11 cellular contexts compared by ENCODE assay signal in the genomic region with DNA sequence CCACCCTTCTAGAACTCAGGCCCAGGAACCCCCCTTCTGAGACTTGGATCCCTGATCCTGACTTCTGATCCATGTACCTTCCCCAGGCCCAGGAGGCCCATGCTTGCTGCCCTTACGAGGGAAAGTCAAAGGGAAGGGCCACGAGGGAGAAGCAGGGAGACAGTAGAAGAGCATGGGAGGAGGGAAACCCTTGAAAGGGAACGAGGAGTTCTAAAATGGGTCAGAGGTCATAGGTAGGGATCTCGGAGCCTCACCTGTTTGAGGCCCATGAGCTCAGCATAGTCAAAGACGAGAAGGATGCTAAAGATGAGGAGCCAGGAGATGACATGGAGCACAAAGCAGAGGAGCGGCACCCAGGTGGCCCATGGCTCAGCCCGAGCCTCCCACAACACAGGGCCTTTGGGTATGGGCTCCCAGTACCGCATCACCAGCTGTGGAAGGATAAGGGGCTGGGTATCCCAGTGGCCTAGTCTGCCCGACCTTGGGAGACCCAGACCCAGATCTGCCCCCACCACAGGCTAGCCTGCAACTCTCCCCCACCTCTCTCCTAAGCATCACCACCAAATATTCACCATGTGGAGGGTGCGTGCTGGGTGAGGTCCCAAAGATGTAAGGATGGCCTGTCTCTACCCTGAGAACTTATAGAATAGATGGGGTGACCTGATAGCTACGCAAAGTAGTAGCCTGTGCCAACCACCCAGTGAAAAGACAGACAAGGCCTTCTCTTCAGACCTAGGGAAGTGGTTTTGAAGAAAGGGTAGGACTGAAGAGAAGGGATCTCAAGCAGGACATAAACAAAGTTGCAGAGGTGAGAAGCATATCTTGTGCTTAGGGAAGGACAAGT. TPM values are rescaled to one million over a fixed set of nuclear protein-coding genes. Genes with fewer than 3 reads are reported as not detected.
DNase-seq lines count a peak whose midpoint lies in the region; ATAC-seq and TF ChIP-seq lines count a peak whose summit lies in the region.
"Had no signal": no experiment of that assay in that cellular context is flagged by ENCODE, and none has a peak within 500 bp of the region (broad histone marks: within the 10 kb centered on the region; RNA-seq: fewer than 3 reads in every experiment).

No MANE protein-coding gene starts in this region.

- TF ChIP-seq POLR2A in uterus (IDR thresholded peaks at IDR 0.05), result no peak

- no peak for ATAC-seq in heart right ventricle
- no peak for ATAC-seq in Right ventricle myocardium inferior
- ATAC-seq in HG02588 (IDR thresholded peaks at IDR 0.05; ENCODE audit: unreplicated experiment), result no peak
- no peak for ATAC-seq in HG03378 (IDR thresholded peaks at IDR 0.05; ENCODE audit: unreplicated experiment)

- peak overlapping the region; percentile 87 for H3K27ac Mint-ChIP-seq in activated naive CD8-positive, alpha-beta T cell treated with anti-CD3 and anti-CD28 coated beads for 36 hours

- no peak for TF ChIP-seq CTCF in heart right ventricle (IDR thresholded peaks at IDR 0.05)
- no peak for TF ChIP-seq CTCF in uterus (IDR thresholded peaks at IDR 0.05)

- H3K36me3 Mint-ChIP-seq in activated naive CD8-positive, alpha-beta T cell treated with anti-CD3 and anti-CD28 coated beads for 36 hours, result peaks cover 26% of the 10 kb centered on the region

- H3K79me2 ChIP-seq in mesendoderm (ENCODE audit: control insufficient read depth, insufficient read depth, low read length), result peaks cover 22% of the 10 kb centered on the region

- H3K18ac ChIP-seq in mesendoderm (ENCODE audit: low read length), result no peak overlapping the region

- H2BK15ac ChIP-seq in mesendoderm (replicated peaks; ENCODE audit: low read depth), result no peak overlapping the region

- no peak overlapping the region for H3K4me2 ChIP-seq in mesendoderm (ENCODE audit: low read length)

- peak overlapping the region in 9 of 10 donors; percentile 94 to 100 (median 98) for H3K27ac ChIP-seq in heart right ventricle
- H3K27ac ChIP-seq in mesendoderm (ENCODE audit: low read depth, low read length), result no peak overlapping the region
- peak overlapping the region; percentile 98 to 99 for H3K27ac ChIP-seq in uterus

- H3K23ac ChIP-seq in mesendoderm (ENCODE audit: low read length), result no peak overlapping the region

- intact Hi-C loops in heart right ventricle (cut with DNase I) (loop anchor here in 2 of 10 donors (5.0 to 10.0 kb wide), 2 partner anchors 72 to 196 kb away; a partner anchor contains a TSS), Right ventricle myocardium inferior (cut with DNase I) (no loop called here), uterus (cut with DNase I; ENCODE audit: low total_unique reads) (no loop called here)

- H2AK5ac ChIP-seq in mesendoderm (ENCODE audit: low read length), result no peak overlapping the region

- H3K9ac ChIP-seq in mesendoderm (ENCODE audit: low read length), result peak overlapping the region; percentile 95

- peak overlapping the region; percentile 98 for H3K56ac ChIP-seq in mesendoderm (ENCODE audit: low read length)

- H2BK120ac ChIP-seq in mesendoderm (ENCODE audit: low read depth, low read length), result no peak overlapping the region

- H4K8ac ChIP-seq in mesendoderm (ENCODE audit: low read depth, low read length), result no peak overlapping the region

- H3K27me3 Mint-ChIP-seq in activated naive CD8-positive, alpha-beta T cell treated with anti-CD3 and anti-CD28 coated beads for 36 hours, result no peaks in the 10 kb centered on the region

- H3K4me1 Mint-ChIP-seq in activated naive CD8-positive, alpha-beta T cell treated with anti-CD3 and anti-CD28 coated beads for 36 hours, result peaks cover 34% of the 10 kb centered on the region

- DNase-seq in heart right ventricle (no peak), Right ventricle myocardium inferior (ENCODE audit: missing footprints) (no peak), mesendoderm (no peak), uterus (no peak), medulla oblongata (ENCODE audit: extremely low spot score) (no peak)
- no peak for DNase-seq in activated naive CD8-positive, alpha-beta T cell treated with anti-CD3 and anti-CD28 coated beads for 36 hours
- DNase-seq: DMS79 treated with DMSO at 0.1 percent for 48 hours, HCEC 1CT, NCI-H2029 had no signal

- no peaks in the 10 kb centered on the region for H3K27me3 ChIP-seq in heart right ventricle
- H3K27me3 ChIP-seq in mesendoderm (ENCODE audit: insufficient read depth, low read length, poor library complexity), result no peaks in the 10 kb centered on the region
- no peaks in the 10 kb centered on the region for H3K27me3 ChIP-seq in uterus

- H3K4me3 ChIP-seq in heart right ventricle (peak overlapping the region in 6 of 10 donors; percentile 70 to 87 (median 78)), mesendoderm (ENCODE audit: low read length) (no peak overlapping the region), uterus (no peak overlapping the region)

- no peaks in the 10 kb centered on the region for H3K36me3 ChIP-seq in heart right ventricle
- no peaks in the 10 kb centered on the region for H3K36me3 ChIP-seq in mesendoderm (ENCODE audit: control insufficient read depth, insufficient read depth, low read length)
- H3K36me3 ChIP-seq in uterus, result no peaks in the 10 kb centered on the region

- no peak overlapping the region for H3K4ac ChIP-seq in mesendoderm (ENCODE audit: low read depth, low read length)

- H2BK5ac ChIP-seq in mesendoderm (ENCODE audit: low read length), result no peak overlapping the region

- H3K9me3 ChIP-seq in heart right ventricle, result no peaks in the 10 kb centered on the region
- H3K9me3 ChIP-seq in uterus, result no peaks in the 10 kb centered on the region

- peaks cover 21% of the 10 kb centered on the region for H3K79me1 ChIP-seq in mesendoderm (ENCODE audit: low read length)

- H3K9me3 Mint-ChIP-seq in activated naive CD8-positive, alpha-beta T cell treated with anti-CD3 and anti-CD28 coated beads for 36 hours, result no peaks in the 10 kb centered on the region

- peak overlapping the region; percentile 97 for H3K4me3 Mint-ChIP-seq in activated naive CD8-positive, alpha-beta T cell treated with anti-CD3 and anti-CD28 coated beads for 36 hours

- 84% methylated on average over 11 of the region's 11 CpGs for WGBS in heart right ventricle, 2 donors
- no CpG with 5 or more reads among the region's 11 CpGs for WGBS in mesendoderm (ENCODE audit: extremely low coverage, insufficient coverage, low lambda C conversion rate)

- no peak overlapping the region for H4K5ac ChIP-seq in mesendoderm (ENCODE audit: low read length)

- H3K4me1 ChIP-seq in heart right ventricle (peaks cover 17 to 58% (median 41%) of the 10 kb centered on the region in 9 donors), mesendoderm (ENCODE audit: control insufficient read depth, low read depth, low read length) (peaks cover 18% of the 10 kb centered on the region), uterus (peaks cover 8 to 10% of the 10 kb centered on the region in 2 donors)

RNA-seq across cellular contexts. Expression of a gene that starts 1.5 kb away (rescaled TPM):
- total RNA-seq in heart right ventricle (1 to 10 TPM; 1.6 to 7.1 (median 3.1) TPM), Right ventricle myocardium inferior (5.7 TPM), uterus (10 to 100 TPM in 1 of 4 donors, 1 to 10 TPM in 2, under 1 TPM in 1; 0.59 to 29.3 (median 5.4) TPM)
- polyA plus RNA-seq in heart right ventricle, result 10 to 100 TPM; 10.4 to 11.6 TPM
- 10 to 100 TPM; 19.7 to 20.2 TPM for total RNA-seq in activated naive CD8-positive, alpha-beta T cell treated with anti-CD3 and anti-CD28 coated beads for 36 hours
- polyA plus RNA-seq in mesendoderm (2013, experiment 1 of 2), result 49.8 TPM
- polyA plus RNA-seq in mesendoderm (2013, experiment 2 of 2), result 49.7 TPM

RNA-seq across cellular contexts. Expression of a gene that starts 2.8 kb away (rescaled TPM):
- total RNA-seq in heart right ventricle (10 to 100 TPM in 9 of 10 donors, 1 to 10 TPM in 1; 8.2 to 47.7 (median 16.4) TPM), Right ventricle myocardium inferior (18.2 TPM), uterus (100 to 1,000 TPM in 1 of 4 donors, 10 to 100 TPM in 3; 15.4 to 114 (median 18.2) TPM)
- 10 to 100 TPM; 24.5 to 35.4 TPM for polyA plus RNA-seq in heart right ventricle
- total RNA-seq in activated naive CD8-positive, alpha-beta T cell treated with anti-CD3 and anti-CD28 coated beads for 36 hours, result 100 to 1,000 TPM; 102 to 106 TPM
- 32.4 TPM for polyA plus RNA-seq in mesendoderm (2013, experiment 1 of 2)
- polyA plus RNA-seq in mesendoderm (2013, experiment 2 of 2), result 33.3 TPM

RNA-seq across cellular contexts. Expression of a gene that starts 16.4 kb away (rescaled TPM):
- total RNA-seq in heart right ventricle (10 to 100 TPM; 15.9 to 22.9 (median 20.9) TPM), Right ventricle myocardium inferior (20.6 TPM), uterus (10 to 100 TPM in 2 of 4 donors, 1 to 10 TPM in 2; 3.2 to 31.8 (median 16.3) TPM)
- polyA plus RNA-seq in heart right ventricle, result 10 to 100 TPM; 27.1 to 28.6 TPM
- total RNA-seq in activated naive CD8-positive, alpha-beta T cell treated with anti-CD3 and anti-CD28 coated beads for 36 hours, result 10 to 100 TPM; 40.4 to 42.1 TPM
- 22.9 TPM for polyA plus RNA-seq in mesendoderm (2013, experiment 1 of 2)
- 23.1 TPM for polyA plus RNA-seq in mesendoderm (2013, experiment 2 of 2)

RNA-seq across cellular contexts. Expression of a gene that starts 27.8 kb away (rescaled TPM):
- total RNA-seq in heart right ventricle (10 to 100 TPM; 15.3 to 21.7 (median 19.5) TPM), Right ventricle myocardium inferior (13.1 TPM), uterus (10 to 100 TPM in 2 of 4 donors, 1 to 10 TPM in 2; 3.1 to 61.9 (median 10.2) TPM)
- polyA plus RNA-seq in heart right ventricle, result 10 to 100 TPM; 11.2 to 18.1 TPM
- total RNA-seq in activated naive CD8-positive, alpha-beta T cell treated with anti-CD3 and anti-CD28 coated beads for 36 hours, result 10 to 100 TPM; 63.2 to 67.0 TPM
- 30.4 TPM for polyA plus RNA-seq in mesendoderm (2013, experiment 1 of 2)
- polyA plus RNA-seq in mesendoderm (2013, experiment 2 of 2), result 29.4 TPM

RNA-seq across cellular contexts. Expression of a gene that starts 30.9 kb away (rescaled TPM):
- total RNA-seq in heart right ventricle, result 100 to 1,000 TPM; 144 to 437 (median 189) TPM
- polyA plus RNA-seq in heart right ventricle, result 100 to 1,000 TPM; 156 to 440 TPM
- total RNA-seq in Right ventricle myocardium inferior, result 254 TPM
- 1,000 to 10,000 TPM; 1,515 to 1,538 TPM for total RNA-seq in activated naive CD8-positive, alpha-beta T cell treated with anti-CD3 and anti-CD28 coated beads for 36 hours
- 1,956 TPM for polyA plus RNA-seq in mesendoderm (2013, experiment 1 of 2)
- polyA plus RNA-seq in mesendoderm (2013, experiment 2 of 2), result 1,954 TPM
- 100 to 1,000 TPM; 130 to 426 (median 290) TPM for total RNA-seq in uterus

Comparison
In these comparisons a context has a peak if more than half of its experiments do, and no peak if none do; other contexts are left out.
1. H3K4me3 ChIP-seq: peak in heart right ventricle (6 of 10); none in mesendoderm (single experiment) and uterus (0 of 2).